ENCODE assay signal across 8 cellular contexts in genomic region chr22:27804683-27805297, GRCh38. TPM values are rescaled to one million over a fixed set of nuclear protein-coding genes. Genes with fewer than 3 reads are reported as not detected.
A peak's percentile ranks its signal among the peaks of the same experiment; 100 is the strongest.
DNase-seq lines count a peak whose midpoint lies in the region; ATAC-seq, FAIRE-seq and TF ChIP-seq lines count a peak whose summit lies in the region.

No MANE protein-coding gene starts in this region.

- ATAC-seq in pancreas (peak; percentile 42 to 65 (median 62)), HG03196 (IDR thresholded peaks at IDR 0.05; ENCODE audit: unreplicated experiment) (no peak), GM19455 (IDR thresholded peaks at IDR 0.05; ENCODE audit: unreplicated experiment) (no peak)

- no peak for FAIRE-seq in pancreas (lab: Jason Lieb, UNC)

- TF ChIP-seq CTCF in HEK293 (tag by site-specific recombination; IDR thresholded peaks at IDR 0.05): peak; percentile 79
- TF ChIP-seq CTCF in OCI-LY3 (IDR thresholded peaks at IDR 0.05; ENCODE audit: low read depth, low read length): peak; percentile 80
- TF ChIP-seq CTCF in pancreas (IDR thresholded peaks at IDR 0.05): peak; percentile 31 to 59 (median 51)

- H3K9me3 ChIP-seq in HEK293 (ENCODE audit: control insufficient read depth, insufficient read depth, low read depth, low read length) (no peaks in the 10 kb centered on the region), OCI-LY3 (ENCODE audit: insufficient read depth, low read length) (no peaks in the 10 kb centered on the region), pancreas (no peaks in the 10 kb centered on the region)

- no peak overlapping the region for H3K4me2 ChIP-seq in OCI-LY3 (ENCODE audit: low read length)

- no peak overlapping the region for H3K4me3 ChIP-seq in HEK293 (ENCODE audit: low read depth, low read length)
- no peak overlapping the region for H3K4me3 ChIP-seq in OCI-LY3 (ENCODE audit: low read length)
- no peak overlapping the region for H3K4me3 ChIP-seq in pancreas

- H3K36me3 ChIP-seq in HEK293 (ENCODE audit: control insufficient read depth in 2 of 2, insufficient read depth in 1 of 2, low read length in 2 of 2): no peaks in the 10 kb centered on the region
- no peaks in the 10 kb centered on the region for H3K36me3 ChIP-seq in OCI-LY3 (replicated peaks; ENCODE audit: low read depth, low read length)
- H3K36me3 ChIP-seq in pancreas: no peaks in the 10 kb centered on the region

- WGBS in pancreas, 2 donors: 13 to 19% methylated on average over 19 to 20 of the region's 20 CpGs

- H3K4me1 ChIP-seq in HEK293 (ENCODE audit: control insufficient read depth, insufficient read depth, low read length) (0 out of 2 replicates have a peak, but pooled peaks cover 5% of the 10 kb centered on the region), OCI-LY3 (ENCODE audit: low read length) (peaks cover 5% of the 10 kb centered on the region; the same call in 1 of the 2 replicates), pancreas (peaks cover 0 to 10% (median 0%) of the 10 kb centered on the region in 3 donors)

- DNase-seq in CD1c-positive myeloid dendritic cell (ENCODE audit: extremely low spot score): peak; percentile 51
- DNase-seq in activated effector memory CD4-positive, alpha-beta T cell treated with Interleukin-2 at 50 U/mL for 16 hours: peak; percentile 26
- DNase-seq in germinal center (ENCODE audit: low spot score): peak; percentile 40
- peak; percentile 49 to 82 (median 70) for DNase-seq in pancreas

- H4K20me1 ChIP-seq in OCI-LY3 (ENCODE audit: insufficient read depth, low read length): no peaks in the 10 kb centered on the region

- H3K27me3 ChIP-seq in OCI-LY3 (ENCODE audit: low read depth, low read length) (no peaks in the 10 kb centered on the region), pancreas (no peaks in the 10 kb centered on the region)

- no peak overlapping the region for H3K9ac ChIP-seq in OCI-LY3 (ENCODE audit: low read length)

- H3K79me2 ChIP-seq in OCI-LY3 (ENCODE audit: low read length): no peaks in the 10 kb centered on the region

- H2AFZ ChIP-seq in OCI-LY3 (ENCODE audit: low read depth, low read length): peak overlapping the region; percentile 26; the same call in 1 of the 2 replicates

- intact Hi-C loops in pancreas (cut with DNase I): loop anchor here in 2 of 3 donors (10.0 kb wide), 2 partner anchors 1050 to 1120 kb away; no protein-coding TSS in a partner anchor

- CTCF ChIA-PET in HEK293 (lab: Yijun Ruan, JAX): interaction anchor here (0.6 to 1.1 kb wide), 13 partner anchors 8 to 1126 kb away, joined by 3 to 7 read pairs (median 3); no protein-coding TSS in a partner anchor

- POLR2A ChIA-PET in HEK293 (lab: Yijun Ruan, JAX): no interaction called here

- H3K27ac ChIP-seq in HEK293 (ENCODE audit: extremely low read depth, low read depth, low read length): no peak overlapping the region
- no peak overlapping the region for H3K27ac ChIP-seq in OCI-LY3 (ENCODE audit: low read length)
- no peak overlapping the region for H3K27ac ChIP-seq in pancreas

TF ChIP-seq in HEK293, 187 proteins besides CTCF, POLR2A, EP300 and RAD21 (continues in another document):
- TF ChIP-seq ZNF280D (tag by site-specific recombination; IDR thresholded peaks at IDR 0.05) (no peak), ZNF223 (tag by site-specific recombination; IDR thresholded peaks at IDR 0.05) (no peak), KLF9 (tag by site-specific recombination; IDR thresholded peaks at IDR 0.05; ENCODE audit: low read depth) (no peak), ZNF704 (tag by site-specific recombination; IDR thresholded peaks at IDR 0.05) (no peak), ZNF214 (tag by site-specific recombination; IDR thresholded peaks at IDR 0.05; ENCODE audit: borderline replicate concordance) (no peak), ZBTB6 (tag by site-specific recombination; IDR thresholded peaks at IDR 0.05) (no peak), ZNF121 (tag by site-specific recombination; IDR thresholded peaks at IDR 0.05) (no peak), SCRT2 (tag by site-specific recombination; IDR thresholded peaks at IDR 0.05) (no peak), ZNF561 (tag by site-specific recombination; IDR thresholded peaks at IDR 0.05; ENCODE audit: borderline replicate concordance) (no peak), ZNF692 (tag by site-specific recombination; IDR thresholded peaks at IDR 0.05) (no peak), ZNF341 (tag by site-specific recombination; IDR thresholded peaks at IDR 0.05; ENCODE audit: low read depth) (no peak), ZNF16 (tag by site-specific recombination; IDR thresholded peaks at IDR 0.05; ENCODE audit: low read depth) (no peak), IKZF3 (tag by site-specific recombination; IDR thresholded peaks at IDR 0.05) (no peak), ZNF221 (tag by site-specific recombination; IDR thresholded peaks at IDR 0.05; ENCODE audit: borderline replicate concordance) (no peak), PRDM1 (tag by site-specific recombination; IDR thresholded peaks at IDR 0.05) (no peak)

RNA-seq across cellular contexts. Expression of gene MN1, which starts 3.2 kb away (rescaled TPM):
- total RNA-seq in pancreas: 1 to 10 TPM in 3 of 6 donors, under 1 TPM in 3; 0.54 to 2.6 (median 0.85) TPM
- 1 to 10 TPM in 1 of 2 donors, under 1 TPM in 1; 0.72 to 1.2 TPM for polyA plus RNA-seq in pancreas

Comparison
In these comparisons a context has a peak if more than half of its experiments do, and no peak if none do; other contexts are left out.
1. ATAC-seq: peak in pancreas (4 of 4); none in HG03196 (single experiment) and GM19455 (single experiment).
2. Peak in every context shown above with its lines, with median percentiles within 50 percentile points of each other: DNase-seq and CTCF ChIP-seq.